In the genomic region with DNA sequence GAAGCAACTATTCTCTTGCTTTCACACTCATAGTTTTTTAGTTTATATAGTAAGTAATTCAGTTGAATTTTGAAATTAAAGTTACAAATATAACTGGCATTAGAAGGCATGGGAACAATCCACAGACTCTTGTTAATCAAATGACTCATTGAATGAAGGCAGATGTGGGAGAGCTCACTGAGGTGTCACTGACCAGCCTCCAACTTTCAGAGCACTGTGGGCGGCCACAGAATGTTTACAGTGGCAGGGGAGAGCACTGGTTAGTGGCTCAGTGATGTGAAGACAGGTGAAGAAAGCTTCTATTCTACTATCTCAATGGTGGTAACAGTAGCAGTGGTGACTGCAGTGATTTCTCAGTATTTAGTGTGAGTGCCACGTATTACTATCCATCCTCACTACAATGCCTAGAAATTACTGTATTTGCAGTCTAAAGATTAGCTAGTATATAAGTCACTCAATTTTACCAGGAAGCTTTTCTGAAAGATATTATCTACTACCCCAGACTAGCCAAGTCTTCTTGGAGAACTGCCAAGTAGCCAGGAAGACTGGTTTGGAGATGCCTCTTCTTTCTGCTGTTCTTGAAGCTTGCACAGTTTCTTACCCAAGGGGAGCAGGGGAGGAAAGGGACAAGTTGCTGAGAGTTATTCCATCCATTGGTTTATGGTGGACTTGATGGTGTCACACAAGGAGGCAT, we compare ENCODE assay signal across 12 cellular contexts.
DNase-seq lines count a peak whose midpoint lies in the region; ATAC-seq, FAIRE-seq and TF ChIP-seq lines count a peak whose summit lies in the region.
"Had no signal": no experiment of that assay in that cellular context is flagged by ENCODE, and none has a peak within 500 bp of the region (broad histone marks: within the 10 kb centered on the region; RNA-seq: fewer than 3 reads in every experiment).

No MANE protein-coding gene starts in this region.

- H3K27ac ChIP-seq in osteoblast (ENCODE audit: low read depth, low read length), result peak overlapping the region; percentile 44
- H3K27ac ChIP-seq: adrenal gland, left lung had no signal

- H3K4me3 ChIP-seq in bronchial epithelial cell (ENCODE audit: low read depth, low read length) (no peak overlapping the region), osteoblast (ENCODE audit: insufficient read depth, low read length) (no peak overlapping the region)
- H3K4me3 ChIP-seq: adrenal gland, left lung had no signal

- no peaks in the 10 kb centered on the region for H4K20me1 ChIP-seq in osteoblast (ENCODE audit: insufficient read depth, low read length)

- no peak for ATAC-seq in HG03196 (IDR thresholded peaks at IDR 0.05; ENCODE audit: unreplicated experiment)
- ATAC-seq in HG02970 (IDR thresholded peaks at IDR 0.05; ENCODE audit: low FRiP score, unreplicated experiment), result no peak
- ATAC-seq: left lung, sciatic nerve had no signal

- H3K36me3 ChIP-seq in bronchial epithelial cell (ENCODE audit: control insufficient read depth, insufficient read depth, low read length), result no peaks in the 10 kb centered on the region
- H3K36me3 ChIP-seq in osteoblast (ENCODE audit: insufficient read depth, low read length), result no peaks in the 10 kb centered on the region
- H3K36me3 ChIP-seq: adrenal gland, left lung had no signal

- no peaks in the 10 kb centered on the region for H3K79me2 ChIP-seq in osteoblast (ENCODE audit: insufficient read depth, low read length)

- FAIRE-seq in bronchial epithelial cell (lab: Jason Lieb, UNC), result no peak
- FAIRE-seq: D721Med had no signal

- DNase-seq in Daoy (ENCODE audit: low read depth), result peak; percentile 75
- DNase-seq in LHCN-M2 (ENCODE audit: low read depth), result peak; percentile 53
- peak; percentile 50 for DNase-seq in bronchial epithelial cell (ENCODE audit: low read depth)
- DNase-seq in osteoblast (ENCODE audit: insufficient read length, low spot score, missing footprints), result peak; percentile 89
- DNase-seq in NCI-H1048 (lab: John Stamatoyannopoulos, UW), result no peak
- DNase-seq: adrenal gland, glutamatergic neuron, left lung had no signal

- no peak overlapping the region for H3K4me2 ChIP-seq in osteoblast (ENCODE audit: insufficient read depth, low read length)

- H2AFZ ChIP-seq in osteoblast (ENCODE audit: low read length), result no peak overlapping the region

- TF ChIP-seq CTCF in bronchial epithelial cell (IDR thresholded peaks at IDR 0.05; ENCODE audit: insufficient read depth, low read length, severe bottlenecking) (no peak), osteoblast (IDR thresholded peaks at IDR 0.05; ENCODE audit: extremely low read depth, low read depth, low read length) (no peak)

- H3K4me1 ChIP-seq in osteoblast (ENCODE audit: insufficient read depth, low read length), result peaks cover 20% of the 10 kb centered on the region

- H3K27me3 ChIP-seq in bronchial epithelial cell (ENCODE audit: control insufficient read depth, insufficient read depth, low read length), result peaks cover 6% of the 10 kb centered on the region
- H3K27me3 ChIP-seq in osteoblast (ENCODE audit: insufficient read depth, low read length), result no peaks in the 10 kb centered on the region
- H3K27me3 ChIP-seq: adrenal gland had no signal

- no peaks in the 10 kb centered on the region for H3K9me3 ChIP-seq in osteoblast (ENCODE audit: low read depth, low read length)
- H3K9me3 ChIP-seq: adrenal gland, left lung had no signal
